19 cellular contexts compared by ENCODE assay signal in the genomic region with DNA sequence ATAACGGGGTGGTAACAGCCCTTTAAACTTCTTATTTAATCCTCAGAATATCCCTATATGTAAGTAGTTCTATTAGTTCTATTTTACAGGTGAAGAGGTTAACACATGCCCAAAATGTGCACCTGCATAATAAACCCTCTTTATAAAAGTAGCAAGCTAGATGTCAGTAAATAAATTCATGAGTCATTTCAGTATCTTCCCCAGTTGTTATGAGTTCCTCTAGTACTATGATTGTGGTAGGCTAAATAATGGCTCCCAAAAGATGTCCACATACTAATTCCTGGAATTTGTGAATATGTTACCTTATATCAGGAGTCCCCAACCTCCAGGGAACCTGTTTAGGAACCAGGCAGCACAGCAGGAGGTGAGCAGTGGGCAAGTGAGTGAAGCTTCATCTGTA.
DNase-seq lines count a peak whose midpoint lies in the region; FAIRE-seq and TF ChIP-seq lines count a peak whose summit lies in the region.
"Had no signal": no experiment of that assay in that cellular context is flagged by ENCODE, and none has a peak within 500 bp of the region (broad histone marks: within the 10 kb centered on the region; RNA-seq: fewer than 3 reads in every experiment).

No MANE protein-coding gene starts in this region.

- H3K27ac ChIP-seq in Karpas-422 (ENCODE audit: low read length) (no peak overlapping the region), keratinocyte (ENCODE audit: control insufficient read depth, insufficient read depth, low read length) (no peak overlapping the region), tibial artery (no peak overlapping the region), ascending aorta (no peak overlapping the region)
- H3K27ac ChIP-seq: KMS-11 had no signal

- dilution Hi-C loops in keratinocyte (cut with MboI; ENCODE audit: extremely low pct_ligation_motif_present, low sequenced_read_pairs), result no loop called here

- H2AFZ ChIP-seq in Karpas-422 (ENCODE audit: low read length) (no peak overlapping the region), keratinocyte (ENCODE audit: control insufficient read depth, low read length) (no peak overlapping the region)

- H3K4me3 ChIP-seq in Karpas-422 (ENCODE audit: low read length) (no peak overlapping the region), keratinocyte (ENCODE audit: control insufficient read depth in 2 of 3, extremely low read depth in 1 of 3, insufficient read depth in 2 of 3, low read depth in 1 of 3, low read length in 3 of 3) (no peak overlapping the region), tibial artery (no peak overlapping the region), ascending aorta (no peak overlapping the region)

- DNase-seq in H54 (ENCODE audit: insufficient read length, low spot score) (no peak), Karpas-422 (peak; percentile 12), keratinocyte (ENCODE audit: low read depth, low spot score) (no peak), islet precursor cell (no peak), tibial artery (no peak), NCI-H748 (lab: John Stamatoyannopoulos, UW; ENCODE audit: unreplicated experiment) (no peak), ascending aorta (ENCODE audit: low spot score in 2 of 2) (no peak)
- DNase-seq: C1 segment of cervical spinal cord; CD4-positive, alpha-beta memory T cell; DMS153; DMS79 treated with DMSO at 0.1 percent for 48 hours; EL; GDM1; HCEC 1CT; HFFc6 had no signal

- H4K20me1 ChIP-seq in Karpas-422 (ENCODE audit: insufficient read depth, low read depth, low read length), result no peaks in the 10 kb centered on the region
- H4K20me1 ChIP-seq in keratinocyte (ENCODE audit: control insufficient read depth, extremely low read depth, insufficient read depth, low read length), result no peaks in the 10 kb centered on the region

- no peaks in the 10 kb centered on the region for H3K36me3 ChIP-seq in Karpas-422 (ENCODE audit: insufficient read depth, low read length)
- H3K36me3 ChIP-seq in keratinocyte (ENCODE audit: control insufficient read depth in 2 of 2, extremely low read depth in 1 of 2, insufficient read depth in 2 of 2, low read length in 2 of 2), result no peaks in the 10 kb centered on the region
- no peaks in the 10 kb centered on the region for H3K36me3 ChIP-seq in tibial artery
- H3K36me3 ChIP-seq in ascending aorta, result no peaks in the 10 kb centered on the region

- TF ChIP-seq POLR2A in H54 (IDR thresholded peaks at IDR 0.05; ENCODE audit: low read depth, low read length), result no peak

- intact Hi-C loops in tibial artery (cut with DNase I; ENCODE audit: low total_unique reads) (no loop called here), ascending aorta (cut with DNase I) (no loop called here)

- TF ChIP-seq CTCF in keratinocyte (optimal IDR thresholded peaks at IDR 0.05 in 1 of 3, IDR thresholded peaks at IDR 0.05 in 1 of 3, conservative IDR thresholded peaks at IDR 0.05 in 1 of 3; ENCODE audit: extremely low read depth in 1 of 3, insufficient read depth in 2 of 3, low read length in 3 of 3), result no peak
- TF ChIP-seq CTCF in tibial artery (IDR thresholded peaks at IDR 0.05), result no peak
- TF ChIP-seq CTCF in ascending aorta (IDR thresholded peaks at IDR 0.05), result no peak

- peak; percentile 64 for FAIRE-seq in H54 (lab: Jason Lieb, UNC)
- peak; percentile 9 for FAIRE-seq in keratinocyte (lab: Jason Lieb, UNC)
- FAIRE-seq: A204.1, D721Med, GM18507 had no signal

- no peak overlapping the region for H3K4me2 ChIP-seq in Karpas-422 (ENCODE audit: low read depth, low read length, poor library complexity, severe bottlenecking)
- H3K4me2 ChIP-seq in keratinocyte (ENCODE audit: control insufficient read depth, extremely low read depth, insufficient read depth, low read depth, low read length), result no peak overlapping the region
- H3K4me2 ChIP-seq: KMS-11 had no signal

- H3K9me1 ChIP-seq in keratinocyte (ENCODE audit: control insufficient read depth, extremely low read depth, insufficient read depth, low read length), result no peaks in the 10 kb centered on the region

- H3K4me1 ChIP-seq in Karpas-422 (ENCODE audit: low read length), result peaks cover 6% of the 10 kb centered on the region
- H3K4me1 ChIP-seq in keratinocyte (ENCODE audit: control insufficient read depth, extremely low read depth, insufficient read depth, low read length), result peaks cover 16% of the 10 kb centered on the region
- H3K4me1 ChIP-seq in tibial artery, result peaks cover 0 to 11% (median 0%) of the 10 kb centered on the region in 4 donors
- no peaks in the 10 kb centered on the region for H3K4me1 ChIP-seq in ascending aorta

- H3K27me3 ChIP-seq in Karpas-422 (ENCODE audit: low read length) (no peaks in the 10 kb centered on the region), keratinocyte (ENCODE audit: control insufficient read depth, extremely low read depth, insufficient read depth, low read length) (no peaks in the 10 kb centered on the region), tibial artery (no peaks in the 10 kb centered on the region), ascending aorta (no peaks in the 10 kb centered on the region)

- no peak overlapping the region for H3K9ac ChIP-seq in Karpas-422 (ENCODE audit: low read length)
- H3K9ac ChIP-seq in keratinocyte (ENCODE audit: control insufficient read depth, extremely low read depth, insufficient read depth, low read length), result no peak overlapping the region
- H3K9ac ChIP-seq: KMS-11 had no signal

- H3K9me3 ChIP-seq in Karpas-422 (ENCODE audit: low read length) (no peaks in the 10 kb centered on the region), keratinocyte (ENCODE audit: control insufficient read depth, low read depth, low read length) (no peaks in the 10 kb centered on the region), tibial artery (no peaks in the 10 kb centered on the region), ascending aorta (no peaks in the 10 kb centered on the region)

- no peaks in the 10 kb centered on the region for H3K9me2 ChIP-seq in Karpas-422 (replicated peaks; ENCODE audit: insufficient read depth, low read length)

- H3K79me2 ChIP-seq in Karpas-422 (ENCODE audit: low read length) (no peaks in the 10 kb centered on the region), keratinocyte (ENCODE audit: control insufficient read depth, insufficient read depth, low read length) (no peaks in the 10 kb centered on the region)
